Comparison of ENCODE assay signal across 8 cellular contexts in the genomic region with DNA sequence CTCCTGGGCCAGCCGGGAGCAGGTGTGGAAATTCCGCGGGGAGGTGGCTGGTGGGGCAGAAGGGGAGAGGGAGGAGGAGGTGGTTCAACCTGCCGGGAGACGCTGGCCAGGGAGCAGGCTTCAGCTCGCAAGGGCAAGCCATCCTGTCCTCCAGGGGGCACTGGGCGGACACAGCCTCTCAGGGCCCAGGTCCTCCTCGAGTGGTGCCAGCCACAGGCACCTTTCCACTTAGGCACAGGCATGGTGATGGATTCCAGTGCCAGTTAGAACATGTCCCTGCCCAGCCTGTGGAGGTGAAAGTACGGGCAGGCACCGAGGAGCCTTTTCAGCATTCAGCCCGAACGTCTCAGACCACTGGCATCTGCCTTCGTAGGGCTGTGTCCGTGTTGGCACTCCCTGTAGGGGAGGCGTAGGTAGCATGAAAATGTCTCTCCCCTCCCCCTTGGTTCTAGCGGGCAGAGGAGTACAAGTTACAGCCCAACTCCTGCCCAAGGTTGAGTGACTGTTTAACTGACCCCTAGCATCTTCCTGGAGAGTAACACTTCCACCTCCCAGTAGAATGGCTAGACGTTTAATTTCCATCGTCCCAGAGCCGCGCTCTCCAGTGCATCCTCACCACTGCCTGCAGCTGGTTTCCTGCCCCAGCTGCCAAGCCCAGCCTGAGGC. TPM values are rescaled to one million over a fixed set of nuclear protein-coding genes. Genes with fewer than 3 reads are reported as not detected.
DNase-seq lines count a peak whose midpoint lies in the region; ATAC-seq and TF ChIP-seq lines count a peak whose summit lies in the region.

No MANE protein-coding gene starts in this region.

- peak; percentile 30; the same call in 1 of the 2 replicates for TF ChIP-seq CTCF in LNCAP (IDR thresholded peaks at IDR 0.05)
- peak in 11 of 12 donors; percentile 25 to 68 (median 56) for TF ChIP-seq CTCF in heart left ventricle (IDR thresholded peaks at IDR 0.05)
- TF ChIP-seq CTCF in parathyroid adenoma (IDR thresholded peaks at IDR 0.05), result peak; percentile 53

- peak overlapping the region; percentile 83 for H3K4me2 ChIP-seq in parathyroid adenoma (ENCODE audit: low read length)

- H3K9me3 ChIP-seq in heart left ventricle, result no peaks in the 10 kb centered on the region
- no peaks in the 10 kb centered on the region for H3K9me3 ChIP-seq in parathyroid adenoma (ENCODE audit: control insufficient read depth, low read length)

- H2AFZ ChIP-seq in parathyroid adenoma, result peak overlapping the region; percentile 48

- peak overlapping the region; percentile 48 to 88 (median 80) for H3K27ac ChIP-seq in heart left ventricle
- peak overlapping the region; percentile 78 for H3K27ac ChIP-seq in parathyroid adenoma

- peaks cover 16% of the 10 kb centered on the region for H3K79me2 ChIP-seq in parathyroid adenoma

- no peaks in the 10 kb centered on the region for H3K36me3 ChIP-seq in heart left ventricle
- no peaks in the 10 kb centered on the region for H3K36me3 ChIP-seq in parathyroid adenoma (ENCODE audit: control insufficient read depth, insufficient read depth, low read length)

- WGBS in heart left ventricle, 4 donors, result 21 to 30% (median 26%) methylated on average over 9 to 20 of the region's 20 CpGs

- H3K4me3 ChIP-seq in heart left ventricle, result peak overlapping the region; percentile 19 to 77 (median 58)
- peak overlapping the region; percentile 53 for H3K4me3 ChIP-seq in parathyroid adenoma (ENCODE audit: low read depth, low read length)

- TF ChIP-seq POLR2A in heart left ventricle (IDR thresholded peaks at IDR 0.05), result no peak

- H3K9ac ChIP-seq in parathyroid adenoma, result no peak overlapping the region

- intact Hi-C loops in heart left ventricle (cut with DNase I), result loop anchor here in 3 of 10 donors (1.0 to 5.0 kb wide), 3 partner anchors 42 to 292 kb away; no protein-coding TSS in a partner anchor

- ATAC-seq in heart left ventricle (peak; percentile 62 to 82 (median 77)), GM21367 (IDR thresholded peaks at IDR 0.05; ENCODE audit: unreplicated experiment) (no peak), GM21737 (IDR thresholded peaks at IDR 0.05; ENCODE audit: unreplicated experiment) (no peak), GM21786 (IDR thresholded peaks at IDR 0.05; ENCODE audit: unreplicated experiment) (no peak)

- H3K27me3 ChIP-seq in heart left ventricle (peaks cover 0 to 37% (median 0%) of the 10 kb centered on the region in 9 donors), parathyroid adenoma (ENCODE audit: control insufficient read depth, insufficient read depth, low read length) (no peaks in the 10 kb centered on the region)

- DNase-seq in ELR (ENCODE audit: low read depth) (peak; percentile 66), heart left ventricle (peak; percentile 65 to 87 (median 80))
- DNase-seq in activated CD8-positive, alpha-beta memory T cell treated with anti-CD3 and anti-CD28 coated beads, Interleukin-2, amount 50 U/mL, for 4 hours, result peak; percentile 29

- H3K4me1 ChIP-seq in heart left ventricle, result peaks cover 17 to 74% (median 36%) of the 10 kb centered on the region in 12 donors
- peaks cover 6% of the 10 kb centered on the region for H3K4me1 ChIP-seq in parathyroid adenoma

RNA-seq across cellular contexts. Expression of gene DAB2IP, which starts 48.9 kb away (rescaled TPM):
- total RNA-seq in heart left ventricle, result 100 to 1,000 TPM in 1 of 9 donors, 10 to 100 TPM in 8; 45.0 to 103 (median 54.2) TPM
- 10 to 100 TPM; 30.9 to 40.4 TPM for polyA plus RNA-seq in heart left ventricle

Comparison
In these comparisons a context has a peak if more than half of its experiments do, and no peak if none do; other contexts are left out.
1. DNase-seq: peak in every context shown above with its lines; median percentile 80 in heart left ventricle; 66 in ELR; 29 in activated CD8-positive, alpha-beta memory T cell treated with anti-CD3 and anti-CD28 coated beads, Interleukin-2, amount 50 U/mL, for 4 hours.
2. ATAC-seq: peak in heart left ventricle (4 of 4); none in GM21367 (single experiment), GM21737 (single experiment) and GM21786 (single experiment).
3. Peak in every context shown above with its lines, with median percentiles within 50 percentile points of each other: CTCF ChIP-seq.